In genomic region chr17:70169707-70170597, GRCh38 we compare ENCODE assay signal across 8 cellular contexts. TPM values are rescaled to one million over a fixed set of nuclear protein-coding genes. Genes with fewer than 3 reads are reported as not detected.
DNase-seq lines count a peak whose midpoint lies in the region; ATAC-seq, FAIRE-seq and TF ChIP-seq lines count a peak whose summit lies in the region.

No MANE protein-coding gene starts in this region.

- H3K9me3 Mint-ChIP-seq in dendritic cell treated with granulocyte-macrophage colony-stimulating factor and Interleukin-4, amounts not matched to agents 40 ng/mL and 50 ng/mL, for 4 days = peaks cover 5% of the 10 kb centered on the region
- peaks cover 2% of the 10 kb centered on the region for H3K9me3 Mint-ChIP-seq in memory B cell
- H3K9me3 Mint-ChIP-seq in type B pancreatic cell = no peaks in the 10 kb centered on the region

- ATAC-seq in memory B cell (ENCODE audit: low read depth) (no peak), GM18870 (IDR thresholded peaks at IDR 0.05; ENCODE audit: unreplicated experiment) (no peak), GM18502 (IDR thresholded peaks at IDR 0.05; ENCODE audit: poor library complexity, unreplicated experiment) (no peak)

- H3K4me3 Mint-ChIP-seq in dendritic cell treated with granulocyte-macrophage colony-stimulating factor and Interleukin-4, amounts not matched to agents 40 ng/mL and 50 ng/mL, for 4 days = peak overlapping the region; percentile 85
- H3K4me3 Mint-ChIP-seq in memory B cell (peak overlapping the region; percentile 57), type B pancreatic cell (peak overlapping the region; percentile 93)

- H3K4me1 Mint-ChIP-seq in dendritic cell treated with granulocyte-macrophage colony-stimulating factor and Interleukin-4, amounts not matched to agents 40 ng/mL and 50 ng/mL, for 4 days (ENCODE audit: low read depth) = peaks cover 39% of the 10 kb centered on the region
- peaks cover 11% of the 10 kb centered on the region for H3K4me1 Mint-ChIP-seq in memory B cell
- H3K4me1 Mint-ChIP-seq in type B pancreatic cell (ENCODE audit: unreplicated experiment) = peaks cover 29% of the 10 kb centered on the region

- FAIRE-seq in RCC 7860 (lab: Jason Lieb, UNC) = no peak

- TF ChIP-seq CTCF in type B pancreatic cell (conservative IDR thresholded peaks at IDR 0.05) = no peak

- intact Hi-C loops in dendritic cell treated with granulocyte-macrophage colony-stimulating factor and Interleukin-4, amounts not matched to agents 40 ng/mL and 50 ng/mL, for 4 days (cut with micrococcal nuclease) = loop anchor here (5.0 to 10.0 kb wide), 4 partner anchors 127 to 382 kb away; no protein-coding TSS in a partner anchor

- H3K27me3 Mint-ChIP-seq in dendritic cell treated with granulocyte-macrophage colony-stimulating factor and Interleukin-4, amounts not matched to agents 40 ng/mL and 50 ng/mL, for 4 days = peaks cover 4% of the 10 kb centered on the region
- peaks cover 20% of the 10 kb centered on the region for H3K27me3 Mint-ChIP-seq in memory B cell
- peaks cover 16% of the 10 kb centered on the region for H3K27me3 Mint-ChIP-seq in type B pancreatic cell

- peaks cover 38% of the 10 kb centered on the region for H3K36me3 Mint-ChIP-seq in dendritic cell treated with granulocyte-macrophage colony-stimulating factor and Interleukin-4, amounts not matched to agents 40 ng/mL and 50 ng/mL, for 4 days (ENCODE audit: low read depth)
- H3K36me3 Mint-ChIP-seq in memory B cell (no peaks in the 10 kb centered on the region), type B pancreatic cell (no peaks in the 10 kb centered on the region)

- peak; percentile 50 for DNase-seq in GM03348 (ENCODE audit: low spot score)
- peak; percentile 19 for DNase-seq in NCI-H524 treated with DMSO at 0.1 percent for 48 hours (lab: John Stamatoyannopoulos, UW)
- DNase-seq in memory B cell (ENCODE audit: low spot score in 2 of 2) = no peak
- DNase-seq in type B pancreatic cell (ENCODE audit: extremely low spot score, unreplicated experiment) = no peak
- no peak for DNase-seq in RCC 7860 (ENCODE audit: low spot score)

- peak overlapping the region; percentile 96 for H3K27ac Mint-ChIP-seq in dendritic cell treated with granulocyte-macrophage colony-stimulating factor and Interleukin-4, amounts not matched to agents 40 ng/mL and 50 ng/mL, for 4 days
- H3K27ac Mint-ChIP-seq in memory B cell = no peak overlapping the region
- H3K27ac Mint-ChIP-seq in type B pancreatic cell = peak overlapping the region; percentile 70

RNA-seq across cellular contexts. Expression of gene KCNJ2, which starts 0.6 kb away (rescaled TPM):
- 7.5 and 8.6 TPM in 2 replicates for total RNA-seq in type B pancreatic cell (ENCODE audit: low replicate concordance)

Comparison
In these comparisons a context has a peak if more than half of its experiments do, and no peak if none do; other contexts are left out.
1. DNase-seq: peak in GM03348 (single experiment) and NCI-H524 treated with DMSO at 0.1 percent for 48 hours (single experiment); none in memory B cell (0 of 2), type B pancreatic cell (single experiment) and RCC 7860 (single experiment).
2. Peak in every context shown above with its lines, with median percentiles within 50 percentile points of each other: H3K4me3 Mint-ChIP-seq.